Comparison of ENCODE assay signal across 25 cellular contexts in the genomic region with DNA sequence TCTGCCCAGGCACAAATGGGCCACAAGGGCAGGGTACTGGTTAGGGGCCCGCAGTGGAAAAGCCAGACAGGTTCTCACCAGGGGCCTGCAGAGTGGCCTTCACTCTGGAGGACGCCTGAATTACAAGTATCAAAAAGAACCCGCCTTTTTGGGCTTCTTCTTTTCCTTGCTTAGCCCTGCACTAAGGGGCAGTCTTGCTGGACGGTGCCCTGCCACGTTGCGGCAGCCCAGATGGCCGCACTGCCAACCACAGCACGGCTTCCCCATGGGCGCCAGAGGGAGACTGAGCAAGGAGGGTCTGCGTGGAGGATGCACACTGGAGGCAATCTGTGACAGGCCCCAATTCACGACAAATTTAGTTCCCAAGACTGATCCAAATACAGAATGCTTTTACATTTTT.
"Had no signal": no experiment of that assay in that cellular context is flagged by ENCODE, and none has a peak within 500 bp of the region (broad histone marks: within the 10 kb centered on the region; RNA-seq: fewer than 3 reads in every experiment).

No MANE protein-coding gene starts in this region.

- H3K9me3 Mint-ChIP-seq: naive thymus-derived CD4-positive, alpha-beta T cell; nephron; neural progenitor cell; stimulated activated naive CD8-positive, alpha-beta T cell treated with anti-CD3 and anti-CD28 coated beads, Interleukin-15, amount 100 ng/mL, for 72 hours had no signal

- H3K9me3 ChIP-seq: gastrocnemius medialis, heart left ventricle, prostate gland, right atrium auricular region, suprapubic skin, transverse colon, vagina had no signal

- H3K27ac ChIP-seq: gastrocnemius medialis, heart left ventricle, neural progenitor cell, parathyroid adenoma, prostate gland, right atrium auricular region, suprapubic skin, transverse colon, vagina had no signal

- H3K36me3 ChIP-seq: prostate gland had no signal

- ATAC-seq: gastrocnemius medialis; heart left ventricle; left lobe of liver; naive thymus-derived CD4-positive, alpha-beta T cell; stimulated activated naive CD8-positive, alpha-beta T cell treated with anti-CD3 and anti-CD28 coated beads, Interleukin-15, amount 100 ng/mL, for 72 hours had no signal

- H3K4me3 Mint-ChIP-seq: naive thymus-derived CD4-positive, alpha-beta T cell; nephron; neural progenitor cell; stimulated activated naive CD8-positive, alpha-beta T cell treated with anti-CD3 and anti-CD28 coated beads, Interleukin-15, amount 100 ng/mL, for 72 hours had no signal

- DNase-seq: cortex of kidney; effector CD4-positive, alpha-beta T cell; foreskin fibroblast; gastrocnemius medialis; heart left ventricle; kidney; mesenchymal stem cell; midbrain; naive thymus-derived CD4-positive, alpha-beta T cell; small intestine; stimulated activated CD4-positive, alpha-beta T cell treated with anti-CD3 and anti-CD28 coated beads, Interleukin-15, amount 100 ng/mL, for 24 hours; stimulated activated CD4-positive, alpha-beta T cell treated with anti-CD3 and anti-CD28 coated beads, Interleukin-2, amount 100 ng/mL, for 48 hours; stimulated activated CD8-positive, alpha-beta memory T cell treated with anti-CD3 and anti-CD28 coated beads, Interleukin-4, amount 100 ng/mL, for 48 hours; stimulated activated naive CD4-positive, alpha-beta T cell; stimulated activated naive CD8-positive, alpha-beta T cell treated with anti-CD3 and anti-CD28 coated beads, Interleukin-15, amount 100 ng/mL, for 72 hours; transverse colon had no signal

- H3K4me1 ChIP-seq: gastrocnemius medialis, heart left ventricle, neural progenitor cell, parathyroid adenoma, prostate gland, right atrium auricular region, suprapubic skin, transverse colon, vagina had no signal

- H3K27ac Mint-ChIP-seq: nephron had no signal

- H3K27me3 Mint-ChIP-seq: naive thymus-derived CD4-positive, alpha-beta T cell; stimulated activated naive CD8-positive, alpha-beta T cell treated with anti-CD3 and anti-CD28 coated beads, Interleukin-15, amount 100 ng/mL, for 72 hours had no signal

- H3K4me1 Mint-ChIP-seq: nephron; neural progenitor cell; stimulated activated naive CD8-positive, alpha-beta T cell treated with anti-CD3 and anti-CD28 coated beads, Interleukin-15, amount 100 ng/mL, for 72 hours had no signal

- H3K27me3 ChIP-seq: gastrocnemius medialis, heart left ventricle, hepatocyte, neural progenitor cell, right atrium auricular region, suprapubic skin, transverse colon, vagina had no signal

- H3K4me3 ChIP-seq: gastrocnemius medialis, heart left ventricle, hepatocyte, neural progenitor cell, prostate gland, right atrium auricular region, suprapubic skin, transverse colon, vagina had no signal

- H3K9ac ChIP-seq: neural progenitor cell, parathyroid adenoma had no signal
